Comparison of ENCODE assay signal across 8 cellular contexts in the genomic region with DNA sequence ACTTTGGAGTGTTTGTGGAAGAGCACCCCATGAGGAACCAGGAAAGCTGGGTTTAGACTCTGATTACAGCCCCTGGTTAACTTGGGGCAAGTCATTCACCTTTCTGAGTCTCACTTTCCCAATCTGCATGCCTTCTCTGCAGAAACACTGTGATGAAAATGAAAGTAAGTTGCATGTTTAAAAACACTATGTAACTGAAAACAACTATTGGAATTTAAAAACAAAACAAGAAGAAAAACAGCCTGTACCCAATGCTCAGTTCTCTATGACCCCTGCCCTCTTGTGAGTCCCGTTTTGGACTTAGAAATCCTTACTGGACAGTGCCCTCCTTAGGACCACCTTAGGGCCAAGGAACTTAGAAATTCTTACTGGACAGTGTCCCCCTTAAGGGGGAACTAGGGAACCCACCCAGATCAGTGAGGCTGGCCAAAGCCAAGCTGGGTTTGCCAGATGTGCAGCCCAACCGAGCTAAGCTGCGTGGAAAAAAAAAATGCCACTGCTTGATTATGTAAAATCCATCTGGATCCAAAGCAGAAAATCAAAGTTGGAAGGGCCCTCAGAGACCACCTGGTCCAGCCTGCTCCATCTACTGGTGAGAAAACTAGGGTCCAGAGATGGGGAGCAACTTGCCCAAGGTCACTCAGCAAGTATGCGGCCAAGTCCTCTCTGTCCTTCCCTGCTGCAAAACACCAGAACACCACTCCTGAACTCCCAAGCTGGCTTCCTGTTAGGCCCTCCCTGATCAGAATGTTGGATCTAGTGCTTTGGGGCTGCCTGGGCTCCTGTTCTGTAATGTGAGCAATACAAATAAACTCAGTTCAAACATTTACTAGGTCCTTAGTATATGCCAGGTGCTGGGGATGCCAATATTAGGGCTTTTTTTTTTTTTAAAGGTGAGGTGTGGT.
DNase-seq lines count a peak whose midpoint lies in the region; ATAC-seq, FAIRE-seq and TF ChIP-seq lines count a peak whose summit lies in the region.

No MANE protein-coding gene starts in this region.

- H3K9me3 ChIP-seq in fibroblast of lung (ENCODE audit: control insufficient read depth, insufficient read depth, low read depth, low read length), result no peaks in the 10 kb centered on the region

- no peaks in the 10 kb centered on the region for H3K27me3 ChIP-seq in fibroblast of lung (ENCODE audit: control insufficient read depth, insufficient read depth, low read length)

- H3K27ac ChIP-seq in fibroblast of lung (ENCODE audit: insufficient read depth, low read length), result peak overlapping the region; percentile 41

- peak; percentile 30 for ATAC-seq in sciatic nerve
- no peak for ATAC-seq in HG02970 (IDR thresholded peaks at IDR 0.05; ENCODE audit: low FRiP score, unreplicated experiment)

- DNase-seq in GM12864 (ENCODE audit: low read depth) (peak; percentile 19), NCI-H2029 treated with DMSO at 0.1 percent for 48 hours (lab: John Stamatoyannopoulos, UW) (peak; percentile 53), fibroblast of lung (ENCODE audit: low read depth in 2 of 2) (peak in 1 of 2 donors; percentile 51), sciatic nerve (ENCODE audit: low spot score) (no peak), midbrain (lab: John Stamatoyannopoulos, UW) (no peak), GM12891 (ENCODE audit: insufficient read length, low spot score) (no peak)
- no peak for DNase-seq in effector CD8-positive, alpha-beta T cell (lab: John Stamatoyannopoulos, UW)

- no peaks in the 10 kb centered on the region for H3K36me3 ChIP-seq in fibroblast of lung (ENCODE audit: control insufficient read depth, insufficient read depth, low read length)

- peaks cover 40% of the 10 kb centered on the region for H3K4me1 ChIP-seq in fibroblast of lung (ENCODE audit: control insufficient read depth, extremely low read depth, insufficient read depth, low read length)

- TF ChIP-seq CTCF in GM12864 (IDR thresholded peaks at IDR 0.05; ENCODE audit: low read depth, low read length, missing control alignments) (no peak), fibroblast of lung (conservative IDR thresholded peaks at IDR 0.05 in 1 of 2, IDR thresholded peaks at IDR 0.05 in 1 of 2; ENCODE audit: low read depth in 1 of 2, low read length in 2 of 2) (no peak)

- no peak overlapping the region for H3K9ac ChIP-seq in fibroblast of lung (ENCODE audit: insufficient read depth, low read length)

- H3K4me3 ChIP-seq in GM12864 (ENCODE audit: low read depth, low read length) (no peak overlapping the region), fibroblast of lung (replicated peaks in 1 of 4; ENCODE audit: control extremely low read depth in 1 of 4, insufficient read depth in 1 of 4, low read depth in 3 of 4, low read length in 4 of 4) (no peak overlapping the region)

- no peaks in the 10 kb centered on the region for H3K79me2 ChIP-seq in fibroblast of lung (ENCODE audit: control insufficient read depth, insufficient read depth, low read length)

- intact Hi-C loops in sciatic nerve (cut with DNase I), result loop anchor here (10.0 kb wide), 2 partner anchors 127 to 207 kb away; a partner anchor contains a TSS

- H4K20me1 ChIP-seq in fibroblast of lung (ENCODE audit: control insufficient read depth, extremely low read depth, insufficient read depth, low read length), result no peaks in the 10 kb centered on the region

- FAIRE-seq in GM12891 (lab: Jason Lieb, UNC), result no peak

- no peak overlapping the region for H2AFZ ChIP-seq in fibroblast of lung (ENCODE audit: low read length)

- H3K4me2 ChIP-seq in fibroblast of lung (ENCODE audit: extremely low read depth, insufficient read depth, low read length), result no peak overlapping the region

- TF ChIP-seq POLR2A in GM12891 (IDR thresholded peaks at IDR 0.05; ENCODE audit: low read depth, low read length), result no peak

TF ChIP-seq in GM12891, 5 proteins besides CTCF, POLR2A, EP300 and RAD21:
- TF ChIP-seq TAF1 (IDR thresholded peaks at IDR 0.05; ENCODE audit: low read depth, low read length), result no peak
- no peak for TF ChIP-seq PAX5 (IDR thresholded peaks at IDR 0.05; ENCODE audit: insufficient read depth, low read length, severe bottlenecking)

Comparison
In these comparisons a context has a peak if more than half of its experiments do, and no peak if none do; other contexts are left out.
1. DNase-seq: peak in GM12864 (single experiment) and NCI-H2029 treated with DMSO at 0.1 percent for 48 hours (single experiment); none in sciatic nerve (single experiment), effector CD8-positive, alpha-beta T cell (single experiment), midbrain (single experiment) and GM12891 (single experiment).